16 cellular contexts compared by ENCODE assay signal in genomic region chr21:24436236-24436635, GRCh38.
DNase-seq lines count a peak whose midpoint lies in the region; ATAC-seq and TF ChIP-seq lines count a peak whose summit lies in the region.
"Had no signal": no experiment of that assay in that cellular context is flagged by ENCODE, and none has a peak within 500 bp of the region (broad histone marks: within the 10 kb centered on the region; RNA-seq: fewer than 3 reads in every experiment).

No MANE protein-coding gene starts in this region.

- H3K27ac Mint-ChIP-seq in natural killer cell = peak overlapping the region; percentile 4 to 15
- H3K27ac Mint-ChIP-seq in natural killer cell treated with Interleukin-12 subunit alpha and Interleukin-12 subunit beta and Interleukin-15 and Interleukin-18, amount 100 ng/mL, for 72 hours = no peak overlapping the region
- H3K27ac Mint-ChIP-seq in nephron progenitor cell = peak overlapping the region; percentile 2
- H3K27ac Mint-ChIP-seq: B cell, CD14-positive monocyte had no signal

- H3K4me3 ChIP-seq in right lobe of liver = no peak overlapping the region
- H3K4me3 ChIP-seq: Peyer's patch, SJSA1 had no signal

- no peaks in the 10 kb centered on the region for H3K36me3 ChIP-seq in right lobe of liver
- H3K36me3 ChIP-seq: Peyer's patch, SJSA1 had no signal

- ATAC-seq in natural killer cell (no peak), right lobe of liver (no peak)
- ATAC-seq in natural killer cell treated with Interleukin-12 subunit alpha and Interleukin-12 subunit beta and Interleukin-15 and Interleukin-18, amount 100 ng/mL, for 72 hours = no peak

- H3K27me3 ChIP-seq in right lobe of liver = no peaks in the 10 kb centered on the region
- H3K27me3 ChIP-seq: Peyer's patch, SJSA1 had no signal

- intact Hi-C loops in natural killer cell (cut with micrococcal nuclease) = no loop called here
- intact Hi-C loops in right lobe of liver (cut with DNase I) = no loop called here

- H3K36me3 Mint-ChIP-seq in natural killer cell = peaks cover 8% of the 10 kb centered on the region
- peaks cover 26% of the 10 kb centered on the region for H3K36me3 Mint-ChIP-seq in natural killer cell treated with Interleukin-12 subunit alpha and Interleukin-12 subunit beta and Interleukin-15 and Interleukin-18, amount 100 ng/mL, for 72 hours
- H3K36me3 Mint-ChIP-seq in nephron progenitor cell (ENCODE audit: low read depth) = no peaks in the 10 kb centered on the region

- H3K4me1 ChIP-seq in right lobe of liver = no peaks in the 10 kb centered on the region
- H3K4me1 ChIP-seq: Peyer's patch, SJSA1 had no signal

- no peaks in the 10 kb centered on the region for H3K9me3 ChIP-seq in right lobe of liver
- H3K9me3 ChIP-seq: Peyer's patch, SJSA1 had no signal

- DNase-seq in natural killer cell (no peak), RPMI8226 (peak; percentile 63), nephron progenitor cell (no peak), right lobe of liver (no peak), NCI-H2171 (lab: John Stamatoyannopoulos, UW) (no peak), NCI-H146 (lab: John Stamatoyannopoulos, UW) (no peak)
- no peak for DNase-seq in natural killer cell treated with Interleukin-12 subunit alpha and Interleukin-12 subunit beta and Interleukin-15 and Interleukin-18, amount 100 ng/mL, for 72 hours (ENCODE audit: low spot score)
- DNase-seq: EL, GF-D8, NCI-H1092, NCI-H2029 treated with DMSO at 0.1 percent for 48 hours, Peyer's patch, T-helper 1 cell had no signal

- TF ChIP-seq POLR2A in right lobe of liver (IDR thresholded peaks at IDR 0.05) = no peak

- H3K27ac ChIP-seq in right lobe of liver = no peak overlapping the region
- H3K27ac ChIP-seq: Peyer's patch, SJSA1 had no signal

- WGBS in right lobe of liver (ENCODE audit: insufficient coverage, low coverage, low lambda C conversion rate, missing lambda C conversion rate) = no CpG with 5 or more reads among the region's 1 CpG

- no peak overlapping the region for H3K4me3 Mint-ChIP-seq in natural killer cell
- no peak overlapping the region for H3K4me3 Mint-ChIP-seq in natural killer cell treated with Interleukin-12 subunit alpha and Interleukin-12 subunit beta and Interleukin-15 and Interleukin-18, amount 100 ng/mL, for 72 hours
- H3K4me3 Mint-ChIP-seq in nephron progenitor cell = no peak overlapping the region
- H3K4me3 Mint-ChIP-seq: B cell, CD14-positive monocyte had no signal

- H3K4me1 Mint-ChIP-seq in natural killer cell (peaks cover 36 to 45% of the 10 kb centered on the region in 2 donors), nephron progenitor cell (no peaks in the 10 kb centered on the region)
- peaks cover 5 to 22% of the 10 kb centered on the region in 2 donors for H3K4me1 Mint-ChIP-seq in natural killer cell treated with Interleukin-12 subunit alpha and Interleukin-12 subunit beta and Interleukin-15 and Interleukin-18, amount 100 ng/mL, for 72 hours (ENCODE audit: low read depth in 2 of 2)
- H3K4me1 Mint-ChIP-seq: B cell, CD14-positive monocyte had no signal

- peaks cover 0 to 2% of the 10 kb centered on the region in 2 donors for H3K9me3 Mint-ChIP-seq in natural killer cell
- peaks cover 3% of the 10 kb centered on the region for H3K9me3 Mint-ChIP-seq in natural killer cell treated with Interleukin-12 subunit alpha and Interleukin-12 subunit beta and Interleukin-15 and Interleukin-18, amount 100 ng/mL, for 72 hours
- peaks cover 43% of the 10 kb centered on the region for H3K9me3 Mint-ChIP-seq in nephron progenitor cell

- TF ChIP-seq CTCF in natural killer cell (IDR thresholded peaks at IDR 0.05) (no peak), nephron progenitor cell (IDR thresholded peaks at IDR 0.05) (no peak), right lobe of liver (IDR thresholded peaks at IDR 0.05) (no peak)

- H3K27me3 Mint-ChIP-seq in natural killer cell (ENCODE audit: low read depth in 2 of 2) = no peaks in the 10 kb centered on the region
- H3K27me3 Mint-ChIP-seq in natural killer cell treated with Interleukin-12 subunit alpha and Interleukin-12 subunit beta and Interleukin-15 and Interleukin-18, amount 100 ng/mL, for 72 hours = no peaks in the 10 kb centered on the region
- no peaks in the 10 kb centered on the region for H3K27me3 Mint-ChIP-seq in nephron progenitor cell (ENCODE audit: low read depth, poor library complexity)
- H3K27me3 Mint-ChIP-seq: B cell had no signal

Comparison
In these comparisons a context has a peak if more than half of its experiments do, and no peak if none do; other contexts are left out.
1. H3K27ac Mint-ChIP-seq: peak in natural killer cell (2 of 2) and nephron progenitor cell (single experiment); none in natural killer cell treated with Interleukin-12 subunit alpha and Interleukin-12 subunit beta and Interleukin-15 and Interleukin-18, amount 100 ng/mL, for 72 hours (0 of 2).